Comparison of ENCODE assay signal across 9 cellular contexts in genomic region chr3:131630117-131630516, GRCh38.
DNase-seq lines count a peak whose midpoint lies in the region; ATAC-seq and TF ChIP-seq lines count a peak whose summit lies in the region.
"Had no signal": no experiment of that assay in that cellular context is flagged by ENCODE, and none has a peak within 500 bp of the region (broad histone marks: within the 10 kb centered on the region; RNA-seq: fewer than 3 reads in every experiment).

No MANE protein-coding gene starts in this region.

- H3K9me3 Mint-ChIP-seq in chondrocyte (ENCODE audit: low read depth), result no peaks in the 10 kb centered on the region

- no peak overlapping the region for H2AK5ac ChIP-seq in mesendoderm (ENCODE audit: low read length)

- H3K4me3 ChIP-seq in mesendoderm (ENCODE audit: low read length), result no peak overlapping the region

- WGBS in mesendoderm (ENCODE audit: extremely low coverage, insufficient coverage, low lambda C conversion rate), result no CpG with 5 or more reads among the region's 3 CpGs

- H3K4me1 Mint-ChIP-seq in chondrocyte (ENCODE audit: low read depth), result no peaks in the 10 kb centered on the region

- H3K27ac Mint-ChIP-seq in chondrocyte (ENCODE audit: unreplicated experiment), result no peak overlapping the region

- H3K23ac ChIP-seq in mesendoderm (ENCODE audit: low read length), result no peak overlapping the region

- no peak overlapping the region for H3K9ac ChIP-seq in mesendoderm (ENCODE audit: low read length)
- H3K9ac ChIP-seq: KMS-11 had no signal

- DNase-seq in mesendoderm (peak; percentile 7), NCI-H82 treated with DMSO at 0.1 percent for 48 hours (lab: John Stamatoyannopoulos, UW; ENCODE audit: unreplicated experiment) (no peak), chondrocyte (ENCODE audit: low spot score) (no peak), NCI-H526 treated with DMSO at 0.1 percent for 48 hours (lab: John Stamatoyannopoulos, UW) (no peak)
- no peak for DNase-seq in activated CD4-positive, alpha-beta T cell treated with anti-CD3 and anti-CD28 coated beads, Interleukin-2, amount 50 U/mL, for 48 hours

- H3K27ac ChIP-seq in mesendoderm (ENCODE audit: low read depth, low read length), result no peak overlapping the region
- H3K27ac ChIP-seq: KMS-11 had no signal

- H3K36me3 ChIP-seq in mesendoderm (ENCODE audit: control insufficient read depth, insufficient read depth, low read length), result no peaks in the 10 kb centered on the region

- H3K4me1 ChIP-seq in mesendoderm (ENCODE audit: control insufficient read depth, low read depth, low read length), result no peaks in the 10 kb centered on the region

- no peak overlapping the region for H3K4me2 ChIP-seq in mesendoderm (ENCODE audit: low read length)
- H3K4me2 ChIP-seq: KMS-11 had no signal

- no peak overlapping the region for H3K18ac ChIP-seq in mesendoderm (ENCODE audit: low read length)

- no peak overlapping the region for H4K8ac ChIP-seq in mesendoderm (ENCODE audit: low read depth, low read length)

- no peaks in the 10 kb centered on the region for H3K27me3 ChIP-seq in mesendoderm (ENCODE audit: insufficient read depth, low read length, poor library complexity)

- no peaks in the 10 kb centered on the region for H3K79me2 ChIP-seq in mesendoderm (ENCODE audit: control insufficient read depth, insufficient read depth, low read length)

- H3K36me3 Mint-ChIP-seq in chondrocyte (ENCODE audit: low read depth), result no peaks in the 10 kb centered on the region

- H3K56ac ChIP-seq in mesendoderm (ENCODE audit: low read length), result no peak overlapping the region

- H4K5ac ChIP-seq in mesendoderm (ENCODE audit: low read length), result no peak overlapping the region

- H3K4me3 Mint-ChIP-seq in chondrocyte (ENCODE audit: unreplicated experiment), result no peak overlapping the region

- H2BK120ac ChIP-seq in mesendoderm (ENCODE audit: low read depth, low read length), result no peak overlapping the region

- H3K4ac ChIP-seq in mesendoderm (ENCODE audit: low read depth, low read length), result no peak overlapping the region

- peaks cover 2% of the 10 kb centered on the region for H3K27me3 Mint-ChIP-seq in chondrocyte (ENCODE audit: low read depth)

- H3K79me1 ChIP-seq in mesendoderm (ENCODE audit: low read length), result no peaks in the 10 kb centered on the region

- no peak overlapping the region for H2BK15ac ChIP-seq in mesendoderm (replicated peaks; ENCODE audit: low read depth)

- TF ChIP-seq CTCF in chondrocyte (IDR thresholded peaks at IDR 0.05), result no peak

- no peak overlapping the region for H2BK5ac ChIP-seq in mesendoderm (ENCODE audit: low read length)

- ATAC-seq in GM19023 (IDR thresholded peaks at IDR 0.05; ENCODE audit: unreplicated experiment) (peak; percentile 95), HG02588 (IDR thresholded peaks at IDR 0.05; ENCODE audit: unreplicated experiment) (peak; percentile 97), HG03571 (IDR thresholded peaks at IDR 0.05; ENCODE audit: unreplicated experiment) (peak; percentile 92)
